Comparison of ENCODE assay signal across 14 cellular contexts in the genomic region with DNA sequence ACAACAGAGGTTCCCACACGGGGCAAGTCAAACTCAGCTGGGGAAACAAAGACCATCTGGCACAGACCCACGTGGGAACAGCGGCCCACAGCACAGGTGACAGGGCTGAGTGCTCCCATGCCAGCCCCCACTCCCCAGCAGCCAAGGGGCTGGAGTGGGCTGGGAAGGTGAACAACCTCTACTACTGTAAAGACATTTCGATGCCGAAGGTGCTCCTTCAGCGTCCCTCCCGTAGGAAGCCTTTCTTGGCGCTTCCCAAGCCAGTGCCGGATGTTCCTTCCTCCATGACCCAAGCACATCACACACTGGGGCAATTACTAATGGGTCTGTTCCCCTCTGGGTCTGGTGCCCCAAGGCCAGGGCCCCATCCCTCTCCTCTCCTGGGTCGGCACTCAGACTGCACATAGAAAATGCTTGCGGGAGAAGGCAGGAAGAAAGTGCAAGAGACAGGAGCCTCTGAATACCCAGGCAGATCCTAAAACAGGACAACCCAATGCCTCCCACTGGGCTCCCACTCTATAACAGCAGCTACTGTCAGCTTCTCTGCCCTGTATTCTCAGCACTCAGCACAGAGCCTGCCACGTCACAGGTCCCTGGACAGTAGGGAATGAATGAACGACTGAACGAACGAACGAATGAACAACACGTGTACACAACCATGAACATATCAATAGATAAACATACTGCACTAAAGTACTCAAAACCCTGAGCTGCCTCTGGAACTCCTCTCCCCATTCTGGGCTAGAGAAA.
DNase-seq lines count a peak whose midpoint lies in the region; TF ChIP-seq lines count a peak whose summit lies in the region.
"Had no signal": no experiment of that assay in that cellular context is flagged by ENCODE, and none has a peak within 500 bp of the region (broad histone marks: within the 10 kb centered on the region; RNA-seq: fewer than 3 reads in every experiment).

No MANE protein-coding gene starts in this region.

- no peaks in the 10 kb centered on the region for H3K27me3 Mint-ChIP-seq in activated naive CD4-positive, alpha-beta T cell treated with anti-CD3 and anti-CD28 coated beads, Interleukin-2, amount 10 ng/mL, durations not matched to agents 7 days and 5 days
- H3K27me3 Mint-ChIP-seq: activated T-cell treated with anti-CD3 and anti-CD28 coated beads, Interleukin-2, amount 50 U/mL, for 24 hours; CD4-positive, alpha-beta T cell; stimulated activated naive CD8-positive, alpha-beta T cell treated with anti-CD3 and anti-CD28 coated beads, Interleukin-15, Interleukin-2, amounts not matched to agents 100 ng/mL and 50 ng/mL, for 24 hours had no signal

- no peak overlapping the region for H3K9ac ChIP-seq in KMS-11

- H3K27me3 ChIP-seq in KMS-11 (ENCODE audit: insufficient read depth, low read depth) = no peaks in the 10 kb centered on the region

- no peak overlapping the region for H3K4me3 Mint-ChIP-seq in activated naive CD4-positive, alpha-beta T cell treated with anti-CD3 and anti-CD28 coated beads, Interleukin-2, amount 10 ng/mL, durations not matched to agents 7 days and 5 days
- H3K4me3 Mint-ChIP-seq: activated T-cell treated with anti-CD3 and anti-CD28 coated beads, Interleukin-2, amount 50 U/mL, for 24 hours; CD4-positive, alpha-beta T cell; stimulated activated naive CD8-positive, alpha-beta T cell treated with anti-CD3 and anti-CD28 coated beads, Interleukin-15, Interleukin-2, amounts not matched to agents 100 ng/mL and 50 ng/mL, for 24 hours had no signal

- H3K27ac ChIP-seq in KMS-11 = peak overlapping the region; percentile 65; the same call in 1 of the 2 replicates
- H3K27ac ChIP-seq in angular gyrus (ENCODE audit: low read depth, low read length) = peak overlapping the region; percentile 95
- H3K27ac ChIP-seq in substantia nigra (ENCODE audit: low read depth, low read length, poor library complexity, severe bottlenecking) = peak overlapping the region; percentile 88

- H3K9me3 Mint-ChIP-seq in activated naive CD4-positive, alpha-beta T cell treated with anti-CD3 and anti-CD28 coated beads, Interleukin-2, amount 10 ng/mL, durations not matched to agents 7 days and 5 days = no peaks in the 10 kb centered on the region
- H3K9me3 Mint-ChIP-seq: activated T-cell treated with anti-CD3 and anti-CD28 coated beads, Interleukin-2, amount 50 U/mL, for 24 hours; CD4-positive, alpha-beta T cell; stimulated activated naive CD8-positive, alpha-beta T cell treated with anti-CD3 and anti-CD28 coated beads, Interleukin-15, Interleukin-2, amounts not matched to agents 100 ng/mL and 50 ng/mL, for 24 hours had no signal

- H2AFZ ChIP-seq in KMS-11 (ENCODE audit: low read depth) = no peak overlapping the region

- no peaks in the 10 kb centered on the region for H4K20me1 ChIP-seq in KMS-11 (ENCODE audit: insufficient read depth)

- H3K27ac Mint-ChIP-seq in activated naive CD4-positive, alpha-beta T cell treated with anti-CD3 and anti-CD28 coated beads, Interleukin-2, amount 10 ng/mL, durations not matched to agents 7 days and 5 days = no peak overlapping the region
- H3K27ac Mint-ChIP-seq: CD4-positive, alpha-beta T cell; stimulated activated naive CD8-positive, alpha-beta T cell treated with anti-CD3 and anti-CD28 coated beads, Interleukin-15, Interleukin-2, amounts not matched to agents 100 ng/mL and 50 ng/mL, for 24 hours had no signal

- DNase-seq in medulla oblongata (ENCODE audit: extremely low spot score) (peak; percentile 50), substantia nigra (lab: John Stamatoyannopoulos, UW) (peak in 2 of 49 donors; percentile 29 to 32), NCI-H146 (lab: John Stamatoyannopoulos, UW) (no peak), NCI-H2029 treated with DMSO at 0.1 percent for 48 hours (lab: John Stamatoyannopoulos, UW) (no peak)
- DNase-seq in activated naive CD4-positive, alpha-beta T cell treated with anti-CD3 and anti-CD28 coated beads, Interleukin-2, amount 10 ng/mL, durations not matched to agents 7 days and 5 days = no peak
- DNase-seq: CD4-positive, alpha-beta T cell; NCI-H1417; NCI-H2227 treated with DMSO at 0.1 percent for 48 hours; stimulated activated CD4-positive, alpha-beta T cell treated with anti-CD3 and anti-CD28 coated beads, Interleukin-12 subunit alpha, Interleukin-12 subunit beta, amount 100 ng/mL, for 4 hours; T1000 had no signal

- CTCF ChIA-PET in activated naive CD4-positive, alpha-beta T cell treated with anti-CD3 and anti-CD28 coated beads, Interleukin-2, amount 10 ng/mL, durations not matched to agents 7 days and 5 days (lab: Charles Lee) = no interaction called here

- H3K4me1 ChIP-seq in KMS-11 (ENCODE audit: low read depth, poor library complexity, severe bottlenecking) = peaks cover 46% of the 10 kb centered on the region

- peak overlapping the region; percentile 52; the same call in 1 of the 2 replicates for H3K4me2 ChIP-seq in KMS-11

- no peaks in the 10 kb centered on the region for H3K36me3 ChIP-seq in KMS-11 (ENCODE audit: insufficient read depth)

- H3K4me3 ChIP-seq in KMS-11 (IDR thresholded peaks at IDR 0.05; ENCODE audit: insufficient read depth, low read depth, low read length) = no peak overlapping the region

- no peaks in the 10 kb centered on the region for H3K36me3 Mint-ChIP-seq in activated naive CD4-positive, alpha-beta T cell treated with anti-CD3 and anti-CD28 coated beads, Interleukin-2, amount 10 ng/mL, durations not matched to agents 7 days and 5 days

- TF ChIP-seq CTCF in KMS-11 (conservative IDR thresholded peaks at IDR 0.05; ENCODE audit: low read depth, low read length) = no peak

- H3K79me2 ChIP-seq in KMS-11 (ENCODE audit: insufficient read depth, low read depth) = no peaks in the 10 kb centered on the region

- H3K4me1 Mint-ChIP-seq in activated naive CD4-positive, alpha-beta T cell treated with anti-CD3 and anti-CD28 coated beads, Interleukin-2, amount 10 ng/mL, durations not matched to agents 7 days and 5 days = peaks cover 22% of the 10 kb centered on the region
